8 cellular contexts compared by ENCODE assay signal in genomic region chr1:192506741-192507155, GRCh38.
A peak's percentile ranks its signal among the peaks of the same experiment; 100 is the strongest.
DNase-seq lines count a peak whose midpoint lies in the region; ATAC-seq and TF ChIP-seq lines count a peak whose summit lies in the region.

No MANE protein-coding gene starts in this region.

- no peak overlapping the region for H3K4me3 Mint-ChIP-seq in activated naive CD4-positive, alpha-beta T cell treated with anti-CD3 and anti-CD28 coated beads for 36 hours
- no peak overlapping the region for H3K4me3 Mint-ChIP-seq in GM23338
- no peak overlapping the region for H3K4me3 Mint-ChIP-seq in stimulated activated naive B cell treated with anti-CD40 and anti-IgM and Interleukin-4, amounts not matched to agents 10 μg/mL and 1 μg/mL and 100 μg/mL, for 72 hours
- no peak overlapping the region for H3K4me3 Mint-ChIP-seq in CD8-positive, alpha-beta T cell

- no peaks in the 10 kb centered on the region for H3K4me1 ChIP-seq in GM23338 (ENCODE audit: insufficient read depth)
- no peaks in the 10 kb centered on the region for H3K4me1 ChIP-seq in mammary epithelial cell (ENCODE audit: insufficient read depth, low read length)
- H3K4me1 ChIP-seq in CD8-positive, alpha-beta T cell (ENCODE audit: insufficient read depth, low read length): no peaks in the 10 kb centered on the region
- H3K4me1 ChIP-seq in left lung: no peaks in the 10 kb centered on the region

- H3K9ac ChIP-seq in mammary epithelial cell (ENCODE audit: insufficient read depth, low read length): no peak overlapping the region

- WGBS in mammary epithelial cell (ENCODE audit: low coverage, missing lambda C conversion rate): 57% methylated on average over 2 of the region's 2 CpGs

- CTCF ChIA-PET in activated naive CD4-positive, alpha-beta T cell treated with anti-CD3 and anti-CD28 coated beads for 36 hours (lab: Charles Lee): interaction anchor here (0.6 to 1.4 kb wide), 6 partner anchors 30 to 429 kb away, joined by 3 to 7 read pairs (median 4); no protein-coding TSS in a partner anchor
- CTCF ChIA-PET in mammary epithelial cell (lab: Charles Lee; ENCODE audit: low non-redundant PET): no interaction called here
- CTCF ChIA-PET in CD8-positive, alpha-beta T cell (lab: Charles Lee): interaction anchor here (0.9 to 1.2 kb wide), 4 partner anchors 9 to 104 kb away, joined by 3 to 5 read pairs (median 4); no protein-coding TSS in a partner anchor

- ATAC-seq in GM23338 (peak; percentile 59), left lung (no peak)
- peak; percentile 68 to 82 for ATAC-seq in stimulated activated naive B cell treated with anti-CD40 and anti-IgM and Interleukin-4, amounts not matched to agents 10 μg/mL and 1 μg/mL and 100 μg/mL, for 72 hours (replicated peaks)
- ATAC-seq in CD8-positive, alpha-beta T cell: no peak

- TF ChIP-seq CTCF in GM23338 (conservative IDR thresholded peaks at IDR 0.05; ENCODE audit: low read depth in 2 of 2) (peak; percentile 55 to 74), mammary epithelial cell (conservative IDR thresholded peaks at IDR 0.05 in 1 of 2, IDR thresholded peaks at IDR 0.05 in 1 of 2; ENCODE audit: extremely low read depth in 1 of 2, insufficient read depth in 1 of 2, low read depth in 1 of 2, low read length in 2 of 2) (peak; percentile 6 to 23), left lung (IDR thresholded peaks at IDR 0.05) (no peak)
- no peak for TF ChIP-seq CTCF in CD8-positive, alpha-beta T cell (IDR thresholded peaks at IDR 0.05)

- no peak overlapping the region for H2AFZ ChIP-seq in GM23338
- H2AFZ ChIP-seq in mammary epithelial cell (ENCODE audit: low read depth, low read length): no peak overlapping the region

- no peaks in the 10 kb centered on the region for H3K4me1 Mint-ChIP-seq in activated naive CD4-positive, alpha-beta T cell treated with anti-CD3 and anti-CD28 coated beads for 36 hours (ENCODE audit: low read depth)
- H3K4me1 Mint-ChIP-seq in GM23338: no peaks in the 10 kb centered on the region
- H3K4me1 Mint-ChIP-seq in stimulated activated naive B cell treated with anti-CD40 and anti-IgM and Interleukin-4, amounts not matched to agents 10 μg/mL and 1 μg/mL and 100 μg/mL, for 72 hours: peaks cover 0 to 2% of the 10 kb centered on the region in 2 donors
- H3K4me1 Mint-ChIP-seq in CD8-positive, alpha-beta T cell (ENCODE audit: low read depth): no peaks in the 10 kb centered on the region

- no peaks in the 10 kb centered on the region for H3K79me2 ChIP-seq in GM23338 (replicated peaks; ENCODE audit: insufficient read depth)
- H3K79me2 ChIP-seq in mammary epithelial cell (ENCODE audit: insufficient read depth, low read length): no peaks in the 10 kb centered on the region

- H4K20me1 ChIP-seq in GM23338 (replicated peaks; ENCODE audit: insufficient read depth) (no peaks in the 10 kb centered on the region), mammary epithelial cell (ENCODE audit: insufficient read depth, low read length) (no peaks in the 10 kb centered on the region)

- TF ChIP-seq EP300 in Ishikawa (IDR thresholded peaks at IDR 0.05; ENCODE audit: borderline replicate concordance): no peak

- 0 out of 2 replicates have a peak, but pooled peaks have one; percentile 12 for TF ChIP-seq RAD21 in Ishikawa (IDR thresholded peaks at IDR 0.05; ENCODE audit: low read depth)

- intact Hi-C loops in activated naive CD4-positive, alpha-beta T cell treated with anti-CD3 and anti-CD28 coated beads for 36 hours (cut with micrococcal nuclease): loop anchor here (1.0 kb wide), 2 partner anchors 74 to 103 kb away; no protein-coding TSS in a partner anchor
- intact Hi-C loops in mammary epithelial cell (cut with micrococcal nuclease) (no loop called here), left lung (cut with DNase I) (no loop called here)
- intact Hi-C loops in CD8-positive, alpha-beta T cell (cut with DNase I, micrococcal nuclease): loop anchor here in 1 of 2 experiments (2.0 kb wide), 1 partner anchor 74 kb away; no protein-coding TSS in a partner anchor

- H3K4me3 ChIP-seq in GM23338 (no peak overlapping the region), mammary epithelial cell (replicated peaks in 1 of 3; ENCODE audit: insufficient read depth in 1 of 3, low read depth in 2 of 3, low read length in 3 of 3) (no peak overlapping the region), left lung (no peak overlapping the region)
- H3K4me3 ChIP-seq in CD8-positive, alpha-beta T cell (ENCODE audit: low read depth, low read length): no peak overlapping the region

- no peaks in the 10 kb centered on the region for H3K27me3 Mint-ChIP-seq in activated naive CD4-positive, alpha-beta T cell treated with anti-CD3 and anti-CD28 coated beads for 36 hours (ENCODE audit: low read depth)
- no peaks in the 10 kb centered on the region for H3K27me3 Mint-ChIP-seq in GM23338 (ENCODE audit: insufficient read depth, low read depth, poor library complexity)
- H3K27me3 Mint-ChIP-seq in stimulated activated naive B cell treated with anti-CD40 and anti-IgM and Interleukin-4, amounts not matched to agents 10 μg/mL and 1 μg/mL and 100 μg/mL, for 72 hours: peaks cover 13 to 19% of the 10 kb centered on the region in 2 donors
- no peaks in the 10 kb centered on the region for H3K27me3 Mint-ChIP-seq in CD8-positive, alpha-beta T cell (ENCODE audit: low read depth)

- H3K36me3 Mint-ChIP-seq in activated naive CD4-positive, alpha-beta T cell treated with anti-CD3 and anti-CD28 coated beads for 36 hours (ENCODE audit: low read depth): no peaks in the 10 kb centered on the region
- no peaks in the 10 kb centered on the region for H3K36me3 Mint-ChIP-seq in GM23338 (ENCODE audit: low read depth)
- no peaks in the 10 kb centered on the region for H3K36me3 Mint-ChIP-seq in stimulated activated naive B cell treated with anti-CD40 and anti-IgM and Interleukin-4, amounts not matched to agents 10 μg/mL and 1 μg/mL and 100 μg/mL, for 72 hours
- H3K36me3 Mint-ChIP-seq in CD8-positive, alpha-beta T cell: no peaks in the 10 kb centered on the region

- H3K36me3 ChIP-seq in GM23338 (ENCODE audit: insufficient read depth) (no peaks in the 10 kb centered on the region), mammary epithelial cell (ENCODE audit: insufficient read depth, low read length) (no peaks in the 10 kb centered on the region), left lung (no peaks in the 10 kb centered on the region)
- H3K36me3 ChIP-seq in CD8-positive, alpha-beta T cell (ENCODE audit: insufficient read depth, low read length): no peaks in the 10 kb centered on the region

- POLR2A ChIA-PET in CD8-positive, alpha-beta T cell (lab: Charles Lee): interaction anchor here (0.9 kb wide), 1 partner anchor 32 kb away, joined by 3 read pairs; no protein-coding TSS in a partner anchor

- DNase-seq in activated naive CD4-positive, alpha-beta T cell treated with anti-CD3 and anti-CD28 coated beads for 36 hours: peak; percentile 21
- no peak for DNase-seq in activated naive CD4-positive, alpha-beta T cell treated with Interleukin-2 at 50 U/mL for 16 hours
- DNase-seq in GM23338 (ENCODE audit: low spot score) (peak; percentile 56), mammary epithelial cell (no peak), left lung (no peak)
- DNase-seq in stimulated activated naive B cell treated with anti-CD40 and anti-IgM and Interleukin-4, amounts not matched to agents 10 μg/mL and 1 μg/mL and 100 μg/mL, for 72 hours: no peak
- DNase-seq in CD8-positive, alpha-beta T cell: no peak

- H3K9me3 Mint-ChIP-seq in activated naive CD4-positive, alpha-beta T cell treated with anti-CD3 and anti-CD28 coated beads for 36 hours: no peaks in the 10 kb centered on the region
- H3K9me3 Mint-ChIP-seq in GM23338: no peaks in the 10 kb centered on the region; the same call in 2 of the 3 replicates
- no peaks in the 10 kb centered on the region for H3K9me3 Mint-ChIP-seq in stimulated activated naive B cell treated with anti-CD40 and anti-IgM and Interleukin-4, amounts not matched to agents 10 μg/mL and 1 μg/mL and 100 μg/mL, for 72 hours
- H3K9me3 Mint-ChIP-seq in CD8-positive, alpha-beta T cell: no peaks in the 10 kb centered on the region

- H3K4me2 ChIP-seq in GM23338 (no peak overlapping the region), mammary epithelial cell (ENCODE audit: insufficient read depth, low read depth, low read length) (no peak overlapping the region)

- BruUV-seq in mammary epithelial cell (replicated peaks; lab: Mats Ljungman, UMichigan): no TSS peak

- no peak overlapping the region for H3K27ac ChIP-seq in GM23338 (ENCODE audit: low read depth)
- no peak overlapping the region for H3K27ac ChIP-seq in mammary epithelial cell (ENCODE audit: insufficient read depth, low read depth, low read length)
- no peak overlapping the region for H3K27ac ChIP-seq in CD8-positive, alpha-beta T cell (ENCODE audit: low read depth, low read length)
- H3K27ac ChIP-seq in left lung: no peak overlapping the region

- in situ Hi-C loops in mammary epithelial cell (cut with MboI; ENCODE audit: low sequenced_read_pairs in 2 of 2): no loop called here

- no peak overlapping the region for H3K27ac Mint-ChIP-seq in activated naive CD4-positive, alpha-beta T cell treated with anti-CD3 and anti-CD28 coated beads for 36 hours
- H3K27ac Mint-ChIP-seq in GM23338: no peak overlapping the region
- no peak overlapping the region for H3K27ac Mint-ChIP-seq in stimulated activated naive B cell treated with anti-CD40 and anti-IgM and Interleukin-4, amounts not matched to agents 10 μg/mL and 1 μg/mL and 100 μg/mL, for 72 hours
- H3K27ac Mint-ChIP-seq in CD8-positive, alpha-beta T cell: no peak overlapping the region

- H3K9me3 ChIP-seq in mammary epithelial cell (replicated peaks; ENCODE audit: insufficient read depth, low read length) (no peaks in the 10 kb centered on the region), left lung (no peaks in the 10 kb centered on the region)
- H3K9me3 ChIP-seq in CD8-positive, alpha-beta T cell (ENCODE audit: low read length): no peaks in the 10 kb centered on the region

- H3K27me3 ChIP-seq in GM23338 (ENCODE audit: insufficient read depth) (no peaks in the 10 kb centered on the region), mammary epithelial cell (ENCODE audit: insufficient read depth, low read length) (no peaks in the 10 kb centered on the region), left lung (no peaks in the 10 kb centered on the region)
- H3K27me3 ChIP-seq in CD8-positive, alpha-beta T cell (ENCODE audit: insufficient read depth, low read length): no peaks in the 10 kb centered on the region

- dilution Hi-C loops in mammary epithelial cell (cut with HindIII; ENCODE audit: low sequenced_read_pairs): no loop called here

- no peaks in the 10 kb centered on the region for H3F3A ChIP-seq in GM23338 (replicated peaks; ENCODE audit: low read depth)

- no peaks in the 10 kb centered on the region for H3K9me2 ChIP-seq in GM23338 (ENCODE audit: insufficient read depth)

TF ChIP-seq in GM23338, 12 proteins besides CTCF, POLR2A, EP300 and RAD21 (continues in another document):
- TF ChIP-seq CREB1 (CRISPR knock-in tag; IDR thresholded peaks at IDR 0.05; ENCODE audit: low read depth): no peak
- no peak for TF ChIP-seq ZNF331 (CRISPR knock-in tag; IDR thresholded peaks at IDR 0.05; ENCODE audit: low read depth)
- TF ChIP-seq EZH2phosphoT487 (IDR thresholded peaks at IDR 0.05; ENCODE audit: unreplicated experiment): no peak

TF ChIP-seq in Ishikawa, 13 proteins besides CTCF, POLR2A, EP300 and RAD21 (continues in another document):
- no peak for TF ChIP-seq NFIC (IDR thresholded peaks at IDR 0.05)
- no peak for TF ChIP-seq MAX (IDR thresholded peaks at IDR 0.05)

Comparison
In these comparisons a context has a peak if more than half of its experiments do, and no peak if none do; other contexts are left out.
1. DNase-seq: peak in activated naive CD4-positive, alpha-beta T cell treated with anti-CD3 and anti-CD28 coated beads for 36 hours (single experiment) and GM23338 (single experiment); none in activated naive CD4-positive, alpha-beta T cell treated with Interleukin-2 at 50 U/mL for 16 hours (single experiment), mammary epithelial cell (single experiment), stimulated activated naive B cell treated with anti-CD40 and anti-IgM and Interleukin-4, amounts not matched to agents 10 μg/mL and 1 μg/mL and 100 μg/mL, for 72 hours (single experiment), CD8-positive, alpha-beta T cell (0 of 7) and left lung (0 of 2).
2. ATAC-seq: peak in GM23338 (single experiment) and stimulated activated naive B cell treated with anti-CD40 and anti-IgM and Interleukin-4, amounts not matched to agents 10 μg/mL and 1 μg/mL and 100 μg/mL, for 72 hours (2 of 2); none in CD8-positive, alpha-beta T cell (single experiment) and left lung (single experiment).
3. CTCF ChIP-seq: peak in GM23338 (2 of 2) and mammary epithelial cell (2 of 2); none in CD8-positive, alpha-beta T cell (single experiment) and left lung (0 of 2).